Comparison of ENCODE assay signal across 6 cellular contexts in the genomic region with DNA sequence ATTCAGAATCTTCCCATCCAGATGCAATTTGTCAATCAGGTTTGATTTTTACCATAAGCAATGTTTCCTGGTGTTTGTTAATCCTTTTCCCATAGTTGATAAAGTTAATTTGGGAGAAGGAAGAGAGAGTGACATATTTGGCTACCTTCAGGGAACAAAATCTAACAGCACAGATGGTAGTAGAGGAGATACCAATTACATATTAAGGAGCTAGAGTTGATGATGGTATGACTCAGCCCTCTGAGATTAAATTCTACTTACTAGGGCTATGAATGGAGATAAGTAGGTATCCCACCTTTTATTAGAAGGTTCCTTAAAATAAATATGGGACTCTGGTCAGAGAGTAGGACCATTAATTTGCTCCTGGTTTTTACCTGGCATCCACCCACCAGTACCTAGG.
"Had no signal": no experiment of that assay in that cellular context is flagged by ENCODE, and none has a peak within 500 bp of the region (broad histone marks: within the 10 kb centered on the region; RNA-seq: fewer than 3 reads in every experiment).

No MANE protein-coding gene starts in this region.

- H3K4me3 Mint-ChIP-seq: GM23338, H9, IgD-negative memory B cell had no signal

- DNase-seq: H9, HCEC 1CT, KBM-7 had no signal

- H3K27me3 Mint-ChIP-seq: IgD-negative memory B cell had no signal

- H3K9me3 Mint-ChIP-seq: GM23338, H9 had no signal

- FAIRE-seq: HepG2 had no signal

- H3K4me1 Mint-ChIP-seq: IgD-negative memory B cell had no signal
